8 cellular contexts compared by ENCODE assay signal in genomic region chr2:16664809-16665745, GRCh38. TPM values are rescaled to one million over a fixed set of nuclear protein-coding genes. Genes with fewer than 3 reads are reported as not detected.
DNase-seq lines count a peak whose midpoint lies in the region; ATAC-seq, FAIRE-seq and TF ChIP-seq lines count a peak whose summit lies in the region.

No MANE protein-coding gene starts in this region.

- in situ Hi-C loops in G401 (cut with HindIII; ENCODE audit: low sequenced_read_pairs) = no loop called here
- in situ Hi-C loops in K562 (cut with MboI) = no loop called here
- in situ Hi-C loops in transverse colon (cut with MboI; ENCODE audit: low pct_ligation_motif_present in 1 of 4, low pct_unique_long_range_greater_than_20kb in 1 of 4, low sequenced_read_pairs in 3 of 4) = no loop called here

- H4K20me1 ChIP-seq in K562 (replicated peaks; ENCODE audit: control insufficient read depth, insufficient read depth, low read length) = no peaks in the 10 kb centered on the region

- peak overlapping the region in 1 of 2 experiments; percentile 91; a peak in 2 of 4 replicates for H3K9ac ChIP-seq in K562 (ENCODE audit: insufficient read depth in 1 of 2, low read depth in 2 of 2, low read length in 2 of 2)

- CTCF ChIA-PET in K562 (lab: Yijun Ruan, JAX; ENCODE audit: low intra/inter-chr PET ratio) = no interaction called here

- BruUV-seq in K562 (replicated peaks; lab: Mats Ljungman, UMichigan) = no TSS peak

- TF ChIP-seq POLR2A in K562 (conservative IDR thresholded peaks at IDR 0.05) (no peak), transverse colon (IDR thresholded peaks at IDR 0.05) (no peak)

- H3K36me3 ChIP-seq in K562 (ENCODE audit: control insufficient read depth, insufficient read depth, low read length) = no peaks in the 10 kb centered on the region
- no peaks in the 10 kb centered on the region for H3K36me3 ChIP-seq in lower lobe of right lung
- no peaks in the 10 kb centered on the region for H3K36me3 ChIP-seq in transverse colon

- intact Hi-C loops in K562 (cut with micrococcal nuclease) (loop anchor here (5.0 kb wide), 2 partner anchors 33 to 43 kb away; no protein-coding TSS in a partner anchor), lower lobe of right lung (cut with DNase I) (no loop called here), transverse colon (cut with DNase I; ENCODE audit: low total_unique reads) (no loop called here)

- TF ChIP-seq CTCF in K562 (IDR thresholded peaks at IDR 0.05 in 2 of 3, conservative IDR thresholded peaks at IDR 0.05 in 1 of 3; ENCODE audit: insufficient read depth in 2 of 3, low read depth in 1 of 3, low read length in 3 of 3) (no peak), lower lobe of right lung (IDR thresholded peaks at IDR 0.05) (no peak), transverse colon (IDR thresholded peaks at IDR 0.05) (no peak)

- H3K4me3 ChIP-seq in K562 (peak overlapping the region; percentile 33), lower lobe of right lung (peak overlapping the region; percentile 72), transverse colon (peak overlapping the region; percentile 44 to 74 (median 56))

- H3K27me3 ChIP-seq in K562 (ENCODE audit: control insufficient read depth in 2 of 2, insufficient read depth in 2 of 2, low read length in 2 of 2) (peaks cover 0 to 17% of the 10 kb centered on the region in 2 experiments; a peak in 4 of 5 replicates), lower lobe of right lung (ENCODE audit: low read depth) (no peaks in the 10 kb centered on the region), transverse colon (peaks cover 25% of the 10 kb centered on the region)

- ATAC-seq in HG02981 (IDR thresholded peaks at IDR 0.05; ENCODE audit: unreplicated experiment) (peak; percentile 18), K562 (peak; percentile 20), lower lobe of right lung (peak; percentile 25 to 27)

- FAIRE-seq in K562 (lab: Jason Lieb, UNC) = no peak

- TF ChIP-seq EP300 in K562 (IDR thresholded peaks at IDR 0.05; ENCODE audit: low read length) (no peak), transverse colon (IDR thresholded peaks at IDR 0.05; ENCODE audit: low read depth) (no peak)

- H3K9me1 ChIP-seq in K562 (ENCODE audit: control insufficient read depth, insufficient read depth, low read length) = no peaks in the 10 kb centered on the region

- WGBS in K562 (ENCODE audit: insufficient coverage, low coverage, missing lambda C conversion rate) = 5% methylated on average over 16 of the region's 33 CpGs
- 13 to 14% methylated on average over 1 to 18 of the region's 33 CpGs for WGBS in transverse colon (ENCODE audit: low coverage in 1 of 2), 2 donors

- H3K4me1 ChIP-seq in K562 (replicated peaks in 1 of 2; ENCODE audit: control insufficient read depth in 2 of 2, insufficient read depth in 2 of 2, low read length in 2 of 2) (peaks cover 16 to 26% of the 10 kb centered on the region in 2 experiments), lower lobe of right lung (peaks cover 62% of the 10 kb centered on the region), transverse colon (peaks cover 2 to 50% (median 10%) of the 10 kb centered on the region in 4 donors)

- no peak overlapping the region for H3K27ac ChIP-seq in K562 (ENCODE audit: extremely low read depth, low read depth, low read length)
- H3K27ac ChIP-seq in lower lobe of right lung = peak overlapping the region; percentile 80
- H3K27ac ChIP-seq in transverse colon = peak overlapping the region; percentile 61 to 79 (median 73)

- DNase-seq in G401 (ENCODE audit: low spot score) (peak; percentile 74), K562 (ENCODE audit: extremely low read depth in 1 of 4, low spot score in 3 of 4) (no peak), lower lobe of right lung (no peak), transverse colon (no peak), NCI-H1436 treated with DMSO at 0.1 percent for 48 hours (lab: John Stamatoyannopoulos, UW) (no peak), SHP77 (lab: John Stamatoyannopoulos, UW) (no peak), RPMI8226 (no peak)

- POLR2A ChIA-PET in K562 (lab: Yijun Ruan, JAX) = interaction anchor here (0.7 kb wide), 1 partner anchor 14 kb away, joined by 3 read pairs; no protein-coding TSS in a partner anchor

- no peaks in the 10 kb centered on the region for H3K79me2 ChIP-seq in K562 (ENCODE audit: control insufficient read depth, insufficient read depth, low read length)

- H3K9me3 ChIP-seq in K562 (replicated peaks; ENCODE audit: control insufficient read depth, insufficient read depth, low read depth, low read length) (no peaks in the 10 kb centered on the region), lower lobe of right lung (no peaks in the 10 kb centered on the region), transverse colon (no peaks in the 10 kb centered on the region)

- H3K4me2 ChIP-seq in K562 (ENCODE audit: insufficient read depth, low read length) = peak overlapping the region; percentile 60

- H2AFZ ChIP-seq in K562 (ENCODE audit: low read depth, low read length) = peak overlapping the region; percentile 53; the same call in 1 of the 2 replicates

- TF ChIP-seq RAD21 in K562 (CRISPR knock-in tag; conservative IDR thresholded peaks at IDR 0.05 in 1 of 2, IDR thresholded peaks at IDR 0.05 in 1 of 2) = no peak

TF ChIP-seq in K562, 482 proteins besides CTCF, POLR2A, EP300 and RAD21:
- peak; percentile 28; the same call in 1 of the 2 replicates for TF ChIP-seq PHF8 (IDR thresholded peaks at IDR 0.05; ENCODE audit: borderline replicate concordance, low read length)
- no peak for TF ChIP-seq DIDO1 (tag; IDR thresholded peaks at IDR 0.05; ENCODE audit: low read depth)
- TF ChIP-seq TAF15 (IDR thresholded peaks at IDR 0.05; ENCODE audit: low read depth, low read length) = no peak
- TF ChIP-seq E2F1 (CRISPR knock-in tag; IDR thresholded peaks at IDR 0.05) = no peak
- peak; percentile 23 for TF ChIP-seq RBBP5 (IDR thresholded peaks at IDR 0.05; ENCODE audit: borderline replicate concordance, insufficient read depth, low read length, poor library complexity, severe bottlenecking)
- no peak for TF ChIP-seq MBD1 (CRISPR knock-in tag; IDR thresholded peaks at IDR 0.05)
- TF ChIP-seq POLR2AphosphoS5 (IDR thresholded peaks at IDR 0.05; ENCODE audit: control insufficient read depth, insufficient read depth, low read depth, low read length) = no peak
- TF ChIP-seq SRSF3 (IDR thresholded peaks at IDR 0.05; ENCODE audit: insufficient read depth, low read length) = no peak
- TF ChIP-seq POLR2AphosphoS2 (IDR thresholded peaks at IDR 0.05; ENCODE audit: low read length) = no peak

RNA-seq across cellular contexts. Expression of gene CYRIA, which starts 0.6 kb away (rescaled TPM):
- not detected in 2 replicates for total RNA-seq in G401 (2014; rRNA removed; shearing (Covaris generic))
- total RNA-seq in K562 (2011; cell fraction: chromatin; rRNA removed; ENCODE audit: low replicate concordance) = 0.11 and 0.46 TPM in 2 replicates
- total RNA-seq in K562 (2011; cell fraction: nucleolus; rRNA removed) = under 0.01 TPM in 1 of 2 replicates, not detected in the other
- 0.15 TPM in 1 of 2 replicates, not detected in the other for total RNA-seq in K562 (2011; cell fraction: nucleoplasm; rRNA removed)
- total RNA-seq in K562 (2014; rRNA removed) = 0.98 and 1.1 TPM in 2 replicates
- total RNA-seq in K562 (2014; rRNA removed; fragmentation: Illumina TruSeq; extraction: Trizol) = 2.6 and 2.7 TPM in 2 replicates
- total RNA-seq in K562 (2015; rRNA removed; fragmentation: Illumina TruSeq; extraction: Trizol) = 4.9 and 5.6 TPM in 2 replicates
- 2.8 and 4.9 TPM in 2 replicates for total RNA-seq in K562 (2021)
- 0.84 and 1.1 TPM in 2 replicates for polyA plus RNA-seq in K562 (2011; rRNA removed)
- 0.21 and 0.47 TPM in 2 replicates for polyA plus RNA-seq in K562 (2011; cell fraction: cytosol; rRNA removed)
- polyA plus RNA-seq in K562 (2011; cell fraction: nucleus; rRNA removed) = 0.65 and 1.3 TPM in 2 replicates
- 3.7 and 12.1 TPM in 2 replicates for polyA plus RNA-seq in K562 (2012)
- 2.4 and 4.0 TPM in 2 replicates for polyA plus RNA-seq in K562 (2014; fragmentation: Illumina TruSeq; extraction: Trizol)
- 1 to 10 TPM; 2.8 to 3.3 TPM for polyA plus RNA-seq in K562 (2014; fragmentation: Nextera tagmentation; extraction: Ambion mirVana)
- 1.3 and 3.0 TPM in 2 replicates for polyA plus RNA-seq in K562 (2014; rRNA removed)
- 1.2 TPM in 2 replicates for polyA minus RNA-seq in K562 (2011; rRNA and poly(A)+ RNA removed)
- polyA minus RNA-seq in K562 (2011; cell fraction: cytosol; rRNA and poly(A)+ RNA removed) = 0.36 TPM in 1 of 2 replicates, not detected in the other
- 0.78 and 0.81 TPM in 2 replicates for polyA minus RNA-seq in K562 (2011; cell fraction: nucleus; rRNA and poly(A)+ RNA removed)
- 29.4 TPM for total RNA-seq in lower lobe of right lung
- total RNA-seq in transverse colon = 1 to 10 TPM in 3 of 4 donors, under 1 TPM in 1; 0.20 to 8.4 (median 2.6) TPM
